Comparison of ENCODE assay signal across 11 cellular contexts in genomic region chr3:188362405-188362831, GRCh38.
DNase-seq lines count a peak whose midpoint lies in the region; ATAC-seq and TF ChIP-seq lines count a peak whose summit lies in the region.
"Had no signal": no experiment of that assay in that cellular context is flagged by ENCODE, and none has a peak within 500 bp of the region (broad histone marks: within the 10 kb centered on the region; RNA-seq: fewer than 3 reads in every experiment).

No MANE protein-coding gene starts in this region.

- H3K4me3 ChIP-seq in BE2C (ENCODE audit: low read depth, low read length): no peak overlapping the region
- H3K4me3 ChIP-seq in body of pancreas: no peak overlapping the region
- no peak overlapping the region for H3K4me3 ChIP-seq in Peyer's patch
- H3K4me3 ChIP-seq: GM12878 had no signal

- H3K4me1 ChIP-seq in BE2C (no peaks in the 10 kb centered on the region), body of pancreas (peaks cover 36% of the 10 kb centered on the region), Peyer's patch (peaks cover 0 to 11% (median 3%) of the 10 kb centered on the region in 4 donors)

- no peaks in the 10 kb centered on the region for H3K9me3 ChIP-seq in BE2C
- H3K9me3 ChIP-seq in body of pancreas: no peaks in the 10 kb centered on the region
- H3K9me3 ChIP-seq in Peyer's patch: no peaks in the 10 kb centered on the region

- H3K27ac ChIP-seq in body of pancreas (peak overlapping the region in 2 of 4 donors; percentile 24 to 42), Peyer's patch (no peak overlapping the region)

- DNase-seq in BE2C (no peak), HuH-7.5 (ENCODE audit: low spot score) (peak; percentile 28), body of pancreas (peak in 2 of 4 donors; percentile 28 to 37), myocyte (ENCODE audit: low read depth) (peak; percentile 55), Peyer's patch (no peak), NOMO-1 (lab: John Stamatoyannopoulos, UW; ENCODE audit: unreplicated experiment in 2 of 2) (no peak), HEK293T (ENCODE audit: extremely low spot score) (no peak)
- DNase-seq: activated CD8-positive, alpha-beta memory T cell treated with anti-CD3 and anti-CD28 coated beads for 24 hours; left ventricle myocardium superior had no signal

- CTCF ChIA-PET in HEK293T (lab: Yijun Ruan, JAX): interaction anchor here (1.2 kb wide), 1 partner anchor 11 kb away, joined by 3 read pairs; no protein-coding TSS in a partner anchor

- intact Hi-C loops in body of pancreas (cut with DNase I): no loop called here

- POLR2A ChIA-PET in HEK293T (lab: Yijun Ruan, JAX): no interaction called here

- WGBS in body of pancreas, 2 donors: 29 to 36% methylated on average over 10 of the region's 10 CpGs

- TF ChIP-seq POLR2A in body of pancreas (IDR thresholded peaks at IDR 0.05) (no peak), Peyer's patch (IDR thresholded peaks at IDR 0.05) (no peak)

- ATAC-seq in body of pancreas (peak; percentile 61), GM19395 (IDR thresholded peaks at IDR 0.05; ENCODE audit: unreplicated experiment) (no peak)
- ATAC-seq: GM12878, left ventricle myocardium superior had no signal

- H3K36me3 ChIP-seq in BE2C (no peaks in the 10 kb centered on the region), body of pancreas (replicated peaks in 1 of 2; ENCODE audit: insufficient read depth in 1 of 2, low read depth in 2 of 2) (no peaks in the 10 kb centered on the region), Peyer's patch (no peaks in the 10 kb centered on the region)

- H3K27me3 ChIP-seq in BE2C (no peaks in the 10 kb centered on the region), body of pancreas (no peaks in the 10 kb centered on the region), Peyer's patch (no peaks in the 10 kb centered on the region)

- TF ChIP-seq CTCF in BE2C (IDR thresholded peaks at IDR 0.05; ENCODE audit: low read depth, low read length) (0 out of 2 replicates have a peak, but pooled peaks have one; percentile 15), body of pancreas (IDR thresholded peaks at IDR 0.05) (peak in 3 of 7 experiments; percentile 15 to 24 (median 20)), Peyer's patch (IDR thresholded peaks at IDR 0.05) (peak in 3 of 6 experiments; percentile 42 to 56 (median 45))

TF ChIP-seq in HEK293T, 16 proteins besides CTCF, POLR2A, EP300 and RAD21:
- no peak for TF ChIP-seq BHLHE40 (IDR thresholded peaks at IDR 0.05; ENCODE audit: borderline replicate concordance)
- no peak for TF ChIP-seq TARDBP (IDR thresholded peaks at IDR 0.05)
- no peak for TF ChIP-seq ARNT (IDR thresholded peaks at IDR 0.05)
- TF ChIP-seq PKNOX1 (IDR thresholded peaks at IDR 0.05): no peak
- no peak for TF ChIP-seq FOXK2 (IDR thresholded peaks at IDR 0.05)
- TF ChIP-seq FOXM1 (IDR thresholded peaks at IDR 0.05; ENCODE audit: borderline replicate concordance): no peak
- TF ChIP-seq HDGF (IDR thresholded peaks at IDR 0.05; ENCODE audit: borderline replicate concordance): no peak
- TF ChIP-seq CTBP1 (IDR thresholded peaks at IDR 0.05; ENCODE audit: borderline replicate concordance): no peak
- TF ChIP-seq NFRKB (IDR thresholded peaks at IDR 0.05): no peak
- TF ChIP-seq FOXA1 (IDR thresholded peaks at IDR 0.05): no peak
- TF ChIP-seq LEF1 (IDR thresholded peaks at IDR 0.05; ENCODE audit: borderline replicate concordance): no peak

Comparison
In these comparisons a context has a peak if more than half of its experiments do, and no peak if none do; other contexts are left out.
1. DNase-seq: peak in HuH-7.5 (single experiment) and myocyte (single experiment); none in BE2C (single experiment), Peyer's patch (0 of 3), NOMO-1 (0 of 2) and HEK293T (single experiment).